In the genomic region with DNA sequence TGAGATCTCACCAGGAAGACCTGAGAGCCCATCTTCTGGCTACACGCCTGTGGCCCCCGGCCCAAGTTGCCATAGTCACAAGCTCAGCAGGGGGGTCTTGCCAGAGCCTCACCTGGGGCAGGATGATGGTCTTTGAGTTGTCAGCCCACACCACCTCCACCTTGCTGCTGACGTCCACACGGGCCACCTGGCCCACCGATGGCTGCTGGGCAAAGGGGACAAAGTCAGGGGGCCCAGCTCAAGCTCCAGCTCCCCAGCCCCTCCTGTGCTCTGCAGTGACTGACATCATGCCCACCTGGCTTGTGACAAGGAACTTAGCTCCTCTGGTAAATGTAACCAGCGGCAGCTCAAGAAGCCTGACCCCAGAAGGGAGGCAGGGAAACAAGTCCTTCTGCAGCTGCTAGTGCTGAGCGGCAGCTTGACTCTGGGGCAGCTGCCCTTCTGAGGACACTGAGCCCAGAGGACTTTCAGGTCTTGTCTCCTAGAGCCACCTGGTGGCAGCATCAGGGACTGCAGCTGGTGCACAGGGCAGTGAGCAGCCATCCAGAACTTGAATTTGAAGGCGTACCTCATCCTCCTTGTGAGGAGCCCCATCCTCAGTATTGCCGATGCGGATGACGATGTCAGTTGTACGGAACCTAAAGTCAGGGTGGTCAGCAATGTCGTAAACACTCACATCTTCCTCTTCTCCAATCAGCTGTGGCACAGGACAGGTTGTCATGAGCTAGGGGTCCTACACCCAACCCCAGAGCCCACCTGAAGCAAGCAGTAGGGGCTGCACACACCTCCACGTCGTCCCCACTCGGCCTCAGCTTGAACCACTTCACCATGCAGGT, we compare ENCODE assay signal across 1 cellular context.
TF ChIP-seq lines count a peak whose summit lies in the region.

No MANE protein-coding gene starts in this region.

TF ChIP-seq in HepG2, 621 proteins besides CTCF, POLR2A, EP300 and RAD21 (continued from another document):
- TF ChIP-seq, protein P1, sequence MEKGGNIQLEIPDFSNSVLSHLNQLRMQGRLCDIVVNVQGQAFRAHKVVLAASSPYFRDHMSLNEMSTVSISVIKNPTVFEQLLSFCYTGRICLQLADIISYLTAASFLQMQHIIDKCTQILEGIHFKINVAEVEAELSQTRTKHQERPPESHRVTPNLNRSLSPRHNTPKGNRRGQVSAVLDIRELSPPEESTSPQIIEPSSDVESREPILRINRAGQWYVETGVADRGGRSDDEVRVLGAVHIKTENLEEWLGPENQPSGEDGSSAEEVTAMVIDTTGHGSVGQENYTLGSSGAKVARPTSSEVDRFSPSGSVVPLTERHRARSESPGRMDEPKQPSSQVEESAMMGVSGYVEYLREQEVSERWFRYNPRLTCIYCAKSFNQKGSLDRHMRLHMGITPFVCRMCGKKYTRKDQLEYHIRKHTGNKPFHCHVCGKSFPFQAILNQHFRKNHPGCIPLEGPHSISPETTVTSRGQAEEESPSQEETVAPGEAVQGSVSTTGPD (CRISPR knock-in tag; IDR thresholded peaks at IDR 0.05) = no peak
- 0 out of 2 replicates have a peak, but pooled peaks have one; percentile 44 for TF ChIP-seq PAWR (CRISPR knock-in tag; IDR thresholded peaks at IDR 0.05; ENCODE audit: borderline replicate concordance)
- no peak for TF ChIP-seq RBM39 (IDR thresholded peaks at IDR 0.05; ENCODE audit: low read depth, low read length, poor library complexity, severe bottlenecking)
- TF ChIP-seq, protein P2, sequence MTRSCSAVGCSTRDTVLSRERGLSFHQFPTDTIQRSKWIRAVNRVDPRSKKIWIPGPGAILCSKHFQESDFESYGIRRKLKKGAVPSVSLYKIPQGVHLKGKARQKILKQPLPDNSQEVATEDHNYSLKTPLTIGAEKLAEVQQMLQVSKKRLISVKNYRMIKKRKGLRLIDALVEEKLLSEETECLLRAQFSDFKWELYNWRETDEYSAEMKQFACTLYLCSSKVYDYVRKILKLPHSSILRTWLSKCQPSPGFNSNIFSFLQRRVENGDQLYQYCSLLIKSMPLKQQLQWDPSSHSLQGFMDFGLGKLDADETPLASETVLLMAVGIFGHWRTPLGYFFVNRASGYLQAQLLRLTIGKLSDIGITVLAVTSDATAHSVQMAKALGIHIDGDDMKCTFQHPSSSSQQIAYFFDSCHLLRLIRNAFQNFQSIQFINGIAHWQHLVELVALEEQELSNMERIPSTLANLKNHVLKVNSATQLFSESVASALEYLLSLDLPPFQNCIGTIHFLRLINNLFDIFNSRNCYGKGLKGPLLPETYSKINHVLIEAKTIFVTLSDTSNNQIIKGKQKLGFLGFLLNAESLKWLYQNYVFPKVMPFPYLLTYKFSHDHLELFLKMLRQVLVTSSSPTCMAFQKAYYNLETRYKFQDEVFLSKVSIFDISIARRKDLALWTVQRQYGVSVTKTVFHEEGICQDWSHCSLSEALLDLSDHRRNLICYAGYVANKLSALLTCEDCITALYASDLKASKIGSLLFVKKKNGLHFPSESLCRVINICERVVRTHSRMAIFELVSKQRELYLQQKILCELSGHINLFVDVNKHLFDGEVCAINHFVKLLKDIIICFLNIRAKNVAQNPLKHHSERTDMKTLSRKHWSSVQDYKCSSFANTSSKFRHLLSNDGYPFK (CRISPR knock-in tag; IDR thresholded peaks at IDR 0.05; ENCODE audit: borderline replicate concordance) = peak; percentile 44; the same call in 1 of the 2 replicates
- 0 out of 2 replicates have a peak, but pooled peaks have one; percentile 24 for TF ChIP-seq ZNF777 (CRISPR knock-in tag; IDR thresholded peaks at IDR 0.05)
- no peak for TF ChIP-seq CENPT (CRISPR knock-in tag; IDR thresholded peaks at IDR 0.05; ENCODE audit: low read depth)
- TF ChIP-seq ZNF775 (CRISPR knock-in tag; IDR thresholded peaks at IDR 0.05; ENCODE audit: borderline replicate concordance) = no peak
- peak; percentile 81; the same call in 1 of the 2 replicates for TF ChIP-seq FOXC1 (CRISPR knock-in tag; IDR thresholded peaks at IDR 0.05; ENCODE audit: borderline replicate concordance)
- TF ChIP-seq ZFP90 (CRISPR knock-in tag; IDR thresholded peaks at IDR 0.05; ENCODE audit: borderline replicate concordance) = peak; percentile 82; the same call in 1 of the 2 replicates
- peak; percentile 15 for TF ChIP-seq ZFP36 (IDR thresholded peaks at IDR 0.05; ENCODE audit: borderline replicate concordance, low read depth, low read length, partially characterized antibody)
- no peak for TF ChIP-seq ZBTB1 (CRISPR knock-in tag; IDR thresholded peaks at IDR 0.05; ENCODE audit: borderline replicate concordance)
- TF ChIP-seq MBNL3 (CRISPR knock-in tag; conservative IDR thresholded peaks at IDR 0.05) = no peak
- peak; percentile 32; the same call in 1 of the 2 replicates for TF ChIP-seq JUND (CRISPR knock-in tag; IDR thresholded peaks at IDR 0.05)
- TF ChIP-seq TP53 (CRISPR knock-in tag; conservative IDR thresholded peaks at IDR 0.05) = 0 out of 2 replicates have a peak, but pooled peaks have one; percentile 83
